ENCODE assay signal across 1 cellular context in the genomic region with DNA sequence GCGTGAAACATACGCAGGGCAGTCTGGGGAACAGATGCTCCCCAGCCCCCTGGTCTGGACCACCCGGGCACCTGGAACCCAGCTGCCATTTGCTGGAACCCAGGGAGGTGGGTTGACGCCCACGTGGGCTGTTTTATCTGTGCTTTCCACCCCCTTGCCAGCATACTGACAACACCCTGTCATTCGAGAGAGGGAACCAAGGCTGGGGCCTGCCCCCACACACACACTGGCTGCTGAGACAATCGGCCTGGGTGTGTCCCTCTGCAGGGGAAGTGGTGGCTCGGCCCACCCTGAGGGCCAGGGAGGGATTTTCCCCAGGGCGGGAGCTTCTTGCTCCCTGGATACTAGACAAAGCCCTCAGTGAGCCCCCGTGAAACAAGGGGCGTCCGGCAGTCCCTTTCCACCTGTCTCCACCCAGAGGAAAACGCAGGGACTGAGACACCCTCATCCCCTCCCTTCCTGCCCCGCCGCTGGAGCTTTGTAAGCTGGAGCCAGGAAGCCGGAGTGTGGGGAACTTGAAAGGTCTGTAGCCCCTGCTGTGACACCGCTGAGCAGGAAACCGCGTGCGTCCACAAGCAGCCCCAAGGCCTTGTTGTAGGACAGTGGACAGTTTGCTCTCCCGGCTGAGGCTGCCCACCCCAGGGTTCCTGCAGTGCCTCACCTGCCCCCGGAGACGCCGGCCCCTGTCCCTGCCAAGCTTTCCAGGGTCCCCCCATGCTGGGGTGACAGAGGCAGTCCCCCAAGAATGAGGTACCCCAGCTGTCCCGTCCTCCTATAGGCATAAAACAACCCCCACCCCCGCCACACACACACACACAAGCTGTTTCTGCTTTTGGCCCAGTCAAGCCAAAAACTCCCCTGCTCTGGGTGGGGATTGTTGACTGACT.
A peak's percentile ranks its signal among the peaks of the same experiment; 100 is the strongest.
TF ChIP-seq lines count a peak whose summit lies in the region.

No MANE protein-coding gene starts in this region.

TF ChIP-seq in K562, 482 proteins besides CTCF, POLR2A, EP300 and RAD21 (continued from another document):
- TF ChIP-seq, protein P1, sequence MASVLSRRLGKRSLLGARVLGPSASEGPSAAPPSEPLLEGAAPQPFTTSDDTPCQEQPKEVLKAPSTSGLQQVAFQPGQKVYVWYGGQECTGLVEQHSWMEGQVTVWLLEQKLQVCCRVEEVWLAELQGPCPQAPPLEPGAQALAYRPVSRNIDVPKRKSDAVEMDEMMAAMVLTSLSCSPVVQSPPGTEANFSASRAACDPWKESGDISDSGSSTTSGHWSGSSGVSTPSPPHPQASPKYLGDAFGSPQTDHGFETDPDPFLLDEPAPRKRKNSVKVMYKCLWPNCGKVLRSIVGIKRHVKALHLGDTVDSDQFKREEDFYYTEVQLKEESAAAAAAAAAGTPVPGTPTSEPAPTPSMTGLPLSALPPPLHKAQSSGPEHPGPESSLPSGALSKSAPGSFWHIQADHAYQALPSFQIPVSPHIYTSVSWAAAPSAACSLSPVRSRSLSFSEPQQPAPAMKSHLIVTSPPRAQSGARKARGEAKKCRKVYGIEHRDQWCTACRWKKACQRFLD (CRISPR knock-in tag; IDR thresholded peaks at IDR 0.05) = peak; percentile 60; the same call in 1 of the 2 replicates
- TF ChIP-seq MCM5 (IDR thresholded peaks at IDR 0.05; ENCODE audit: low read depth) (no peak), ZNF274 (IDR thresholded peaks at IDR 0.05; ENCODE audit: borderline replicate concordance, low read depth, low read length) (no peak), PML (IDR thresholded peaks at IDR 0.05; ENCODE audit: low read length) (0 out of 2 replicates have a peak, but pooled peaks have one; percentile 28), ZNF224 (CRISPR knock-in tag; IDR thresholded peaks at IDR 0.05) (0 out of 2 replicates have a peak, but pooled peaks have one; percentile 29), SMC3 (conservative IDR thresholded peaks at IDR 0.05; ENCODE audit: insufficient read depth, low read depth, low read length) (no peak), ZZZ3 (IDR thresholded peaks at IDR 0.05) (no peak), ZNF124 (CRISPR knock-in tag; IDR thresholded peaks at IDR 0.05) (no peak), CREM (IDR thresholded peaks at IDR 0.05; ENCODE audit: low read depth) (peak; percentile 71), ZNF778 (CRISPR knock-in tag; IDR thresholded peaks at IDR 0.05) (no peak), HEY1 (CRISPR knock-in tag; IDR thresholded peaks at IDR 0.05; ENCODE audit: borderline replicate concordance) (no peak), TGIF2 (CRISPR knock-in tag; IDR thresholded peaks at IDR 0.05) (no peak), SRSF7 (optimal IDR thresholded peaks at IDR 0.05; ENCODE audit: low read depth, low read length) (no peak), PRMT5 (CRISPR knock-in tag; IDR thresholded peaks at IDR 0.05) (no peak), ATF7 (IDR thresholded peaks at IDR 0.05) (peak; percentile 67; the same call in 1 of the 2 replicates), CBFA2T3 (IDR thresholded peaks at IDR 0.05) (peak; percentile 81), TBP (optimal IDR thresholded peaks at IDR 0.05; ENCODE audit: low read depth, low read length) (peak; percentile 84), NFIC (IDR thresholded peaks at IDR 0.05) (peak; percentile 30), TEAD1 (CRISPR knock-in tag; IDR thresholded peaks at IDR 0.05) (no peak)
- TF ChIP-seq, protein P2, sequence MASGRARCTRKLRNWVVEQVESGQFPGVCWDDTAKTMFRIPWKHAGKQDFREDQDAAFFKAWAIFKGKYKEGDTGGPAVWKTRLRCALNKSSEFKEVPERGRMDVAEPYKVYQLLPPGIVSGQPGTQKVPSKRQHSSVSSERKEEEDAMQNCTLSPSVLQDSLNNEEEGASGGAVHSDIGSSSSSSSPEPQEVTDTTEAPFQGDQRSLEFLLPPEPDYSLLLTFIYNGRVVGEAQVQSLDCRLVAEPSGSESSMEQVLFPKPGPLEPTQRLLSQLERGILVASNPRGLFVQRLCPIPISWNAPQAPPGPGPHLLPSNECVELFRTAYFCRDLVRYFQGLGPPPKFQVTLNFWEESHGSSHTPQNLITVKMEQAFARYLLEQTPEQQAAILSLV (tag; IDR thresholded peaks at IDR 0.05) = no peak
- TF ChIP-seq, protein P3, sequence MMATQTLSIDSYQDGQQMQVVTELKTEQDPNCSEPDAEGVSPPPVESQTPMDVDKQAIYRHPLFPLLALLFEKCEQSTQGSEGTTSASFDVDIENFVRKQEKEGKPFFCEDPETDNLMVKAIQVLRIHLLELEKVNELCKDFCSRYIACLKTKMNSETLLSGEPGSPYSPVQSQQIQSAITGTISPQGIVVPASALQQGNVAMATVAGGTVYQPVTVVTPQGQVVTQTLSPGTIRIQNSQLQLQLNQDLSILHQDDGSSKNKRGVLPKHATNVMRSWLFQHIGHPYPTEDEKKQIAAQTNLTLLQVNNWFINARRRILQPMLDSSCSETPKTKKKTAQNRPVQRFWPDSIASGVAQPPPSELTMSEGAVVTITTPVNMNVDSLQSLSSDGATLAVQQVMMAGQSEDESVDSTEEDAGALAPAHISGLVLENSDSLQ (IDR thresholded peaks at IDR 0.05) = peak; percentile 67
- TF ChIP-seq, protein P4, sequence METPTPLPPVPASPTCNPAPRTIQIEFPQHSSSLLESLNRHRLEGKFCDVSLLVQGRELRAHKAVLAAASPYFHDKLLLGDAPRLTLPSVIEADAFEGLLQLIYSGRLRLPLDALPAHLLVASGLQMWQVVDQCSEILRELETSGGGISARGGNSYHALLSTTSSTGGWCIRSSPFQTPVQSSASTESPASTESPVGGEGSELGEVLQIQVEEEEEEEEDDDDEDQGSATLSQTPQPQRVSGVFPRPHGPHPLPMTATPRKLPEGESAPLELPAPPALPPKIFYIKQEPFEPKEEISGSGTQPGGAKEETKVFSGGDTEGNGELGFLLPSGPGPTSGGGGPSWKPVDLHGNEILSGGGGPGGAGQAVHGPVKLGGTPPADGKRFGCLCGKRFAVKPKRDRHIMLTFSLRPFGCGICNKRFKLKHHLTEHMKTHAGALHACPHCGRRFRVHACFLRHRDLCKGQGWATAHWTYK (CRISPR knock-in tag; IDR thresholded peaks at IDR 0.05) = no peak
- TF ChIP-seq, protein P5, sequence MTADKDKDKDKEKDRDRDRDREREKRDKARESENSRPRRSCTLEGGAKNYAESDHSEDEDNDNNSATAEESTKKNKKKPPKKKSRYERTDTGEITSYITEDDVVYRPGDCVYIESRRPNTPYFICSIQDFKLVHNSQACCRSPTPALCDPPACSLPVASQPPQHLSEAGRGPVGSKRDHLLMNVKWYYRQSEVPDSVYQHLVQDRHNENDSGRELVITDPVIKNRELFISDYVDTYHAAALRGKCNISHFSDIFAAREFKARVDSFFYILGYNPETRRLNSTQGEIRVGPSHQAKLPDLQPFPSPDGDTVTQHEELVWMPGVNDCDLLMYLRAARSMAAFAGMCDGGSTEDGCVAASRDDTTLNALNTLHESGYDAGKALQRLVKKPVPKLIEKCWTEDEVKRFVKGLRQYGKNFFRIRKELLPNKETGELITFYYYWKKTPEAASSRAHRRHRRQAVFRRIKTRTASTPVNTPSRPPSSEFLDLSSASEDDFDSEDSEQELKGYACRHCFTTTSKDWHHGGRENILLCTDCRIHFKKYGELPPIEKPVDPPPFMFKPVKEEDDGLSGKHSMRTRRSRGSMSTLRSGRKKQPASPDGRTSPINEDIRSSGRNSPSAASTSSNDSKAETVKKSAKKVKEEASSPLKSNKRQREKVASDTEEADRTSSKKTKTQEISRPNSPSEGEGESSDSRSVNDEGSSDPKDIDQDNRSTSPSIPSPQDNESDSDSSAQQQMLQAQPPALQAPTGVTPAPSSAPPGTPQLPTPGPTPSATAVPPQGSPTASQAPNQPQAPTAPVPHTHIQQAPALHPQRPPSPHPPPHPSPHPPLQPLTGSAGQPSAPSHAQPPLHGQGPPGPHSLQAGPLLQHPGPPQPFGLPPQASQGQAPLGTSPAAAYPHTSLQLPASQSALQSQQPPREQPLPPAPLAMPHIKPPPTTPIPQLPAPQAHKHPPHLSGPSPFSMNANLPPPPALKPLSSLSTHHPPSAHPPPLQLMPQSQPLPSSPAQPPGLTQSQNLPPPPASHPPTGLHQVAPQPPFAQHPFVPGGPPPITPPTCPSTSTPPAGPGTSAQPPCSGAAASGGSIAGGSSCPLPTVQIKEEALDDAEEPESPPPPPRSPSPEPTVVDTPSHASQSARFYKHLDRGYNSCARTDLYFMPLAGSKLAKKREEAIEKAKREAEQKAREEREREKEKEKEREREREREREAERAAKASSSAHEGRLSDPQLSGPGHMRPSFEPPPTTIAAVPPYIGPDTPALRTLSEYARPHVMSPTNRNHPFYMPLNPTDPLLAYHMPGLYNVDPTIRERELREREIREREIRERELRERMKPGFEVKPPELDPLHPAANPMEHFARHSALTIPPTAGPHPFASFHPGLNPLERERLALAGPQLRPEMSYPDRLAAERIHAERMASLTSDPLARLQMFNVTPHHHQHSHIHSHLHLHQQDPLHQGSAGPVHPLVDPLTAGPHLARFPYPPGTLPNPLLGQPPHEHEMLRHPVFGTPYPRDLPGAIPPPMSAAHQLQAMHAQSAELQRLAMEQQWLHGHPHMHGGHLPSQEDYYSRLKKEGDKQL (CRISPR knock-in tag; IDR thresholded peaks at IDR 0.05; ENCODE audit: borderline replicate concordance) = no peak
